Comparison of ENCODE assay signal across 16 cellular contexts in the genomic region with DNA sequence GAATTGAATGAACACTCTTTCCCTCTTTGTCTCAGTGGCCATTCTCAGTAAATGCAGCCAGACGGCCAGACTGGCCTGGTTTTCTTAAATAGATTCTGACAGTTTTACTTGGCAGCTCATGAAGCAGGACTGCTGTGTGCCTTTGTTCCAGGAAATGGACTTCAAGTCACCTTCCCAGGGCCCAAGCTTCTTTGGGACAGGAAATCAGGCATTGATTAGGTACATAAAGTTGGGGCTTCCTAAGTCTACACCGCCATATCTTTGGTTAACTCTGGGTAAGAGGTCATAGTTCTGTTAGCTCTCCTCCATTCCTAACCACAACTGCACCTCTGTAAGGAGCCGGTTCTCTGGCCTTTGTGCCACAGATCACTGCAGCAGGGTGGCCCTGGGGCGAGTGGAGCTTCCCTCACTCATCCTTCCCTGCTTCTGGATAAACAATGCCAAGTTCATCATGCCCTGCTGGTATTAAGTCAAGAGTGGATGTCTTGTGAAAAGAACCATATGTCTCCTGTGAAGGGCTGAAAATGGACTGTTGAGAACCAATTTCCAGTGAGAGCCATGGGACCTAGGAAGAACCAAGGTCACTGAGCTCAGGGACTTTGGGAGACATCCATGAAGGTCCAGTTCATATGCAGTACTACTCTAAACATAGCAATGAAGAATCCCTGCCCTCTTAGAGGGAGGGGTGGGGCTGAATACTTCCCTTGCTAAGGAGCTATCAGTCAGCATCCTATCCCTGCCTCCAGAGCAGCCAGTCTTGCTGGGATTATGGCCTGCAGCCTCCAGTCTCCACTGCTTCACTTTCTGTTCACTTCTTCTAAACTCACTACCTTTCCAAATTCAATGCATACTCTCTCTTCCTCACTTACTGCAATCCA.
DNase-seq lines count a peak whose midpoint lies in the region; FAIRE-seq and TF ChIP-seq lines count a peak whose summit lies in the region.
"Had no signal": no experiment of that assay in that cellular context is flagged by ENCODE, and none has a peak within 500 bp of the region (broad histone marks: within the 10 kb centered on the region; RNA-seq: fewer than 3 reads in every experiment).

No MANE protein-coding gene starts in this region.

- 69% methylated on average over 4 of the region's 4 CpGs for whole genome bisulfite sequencing in prostate gland

- no peaks in the 10 kb centered on the region for H3K9me3 ChIP-seq in prostate gland

- H3K27me3 ChIP-seq in prostate gland (replicated peaks; ENCODE audit: insufficient read depth): no peaks in the 10 kb centered on the region

- DNase-seq in HT-29 (ENCODE audit: low spot score) (peak; percentile 71), cardiac fibroblast (ENCODE audit: low read depth in 2 of 2) (peak; percentile 15 to 31), inferior parietal cortex (ENCODE audit: extremely low spot score) (peak; percentile 29), putamen (ENCODE audit: low spot score) (peak; percentile 17), H54 (ENCODE audit: insufficient read length, low spot score) (no peak), NCI-H2107 treated with DMSO at 0.1 percent for 48 hours (lab: John Stamatoyannopoulos, UW; ENCODE audit: unreplicated experiment) (no peak), COLO829 (ENCODE audit: low spot score) (no peak), prostate gland (ENCODE audit: low spot score) (no peak)
- DNase-seq: AML-193; effector CD8-positive, alpha-beta T cell; kidney glomerular epithelial cell; NCI-H1048; NCI-H345; occipital lobe; stimulated activated naive CD8-positive, alpha-beta T cell treated with anti-CD3 and anti-CD28 coated beads, Interleukin-15, Interleukin-2, amounts not matched to agents 100 U/mL and 50 U/mL, for 24 hours; T1000 had no signal

- no peak for FAIRE-seq in H54 (lab: Jason Lieb, UNC)

- H3K27ac ChIP-seq in prostate gland: no peak overlapping the region

- no peaks in the 10 kb centered on the region for H3K4me1 ChIP-seq in prostate gland (replicated peaks)

- no peaks in the 10 kb centered on the region for H3K36me3 ChIP-seq in prostate gland

- intact Hi-C loops in prostate gland (cut with DNase I): no loop called here

- TF ChIP-seq POLR2A in H54 (IDR thresholded peaks at IDR 0.05; ENCODE audit: low read depth, low read length): no peak
- TF ChIP-seq POLR2A in prostate gland (IDR thresholded peaks at IDR 0.05): no peak

- no peak overlapping the region for H3K4me3 ChIP-seq in cardiac fibroblast (replicated peaks in 1 of 2; ENCODE audit: low read depth in 2 of 2, low read length in 2 of 2)
- no peak overlapping the region for H3K4me3 ChIP-seq in prostate gland

- TF ChIP-seq CTCF in cardiac fibroblast (IDR thresholded peaks at IDR 0.05; ENCODE audit: low read depth, low read length) (no peak), prostate gland (IDR thresholded peaks at IDR 0.05) (no peak)

Comparison
In these comparisons a context has a peak if more than half of its experiments do, and no peak if none do; other contexts are left out.
1. DNase-seq: peak in HT-29 (single experiment), cardiac fibroblast (2 of 2), inferior parietal cortex (single experiment) and putamen (single experiment); none in H54 (single experiment), NCI-H2107 treated with DMSO at 0.1 percent for 48 hours (single experiment), COLO829 (single experiment) and prostate gland (single experiment).